ENCODE assay signal across 9 cellular contexts in the genomic region with DNA sequence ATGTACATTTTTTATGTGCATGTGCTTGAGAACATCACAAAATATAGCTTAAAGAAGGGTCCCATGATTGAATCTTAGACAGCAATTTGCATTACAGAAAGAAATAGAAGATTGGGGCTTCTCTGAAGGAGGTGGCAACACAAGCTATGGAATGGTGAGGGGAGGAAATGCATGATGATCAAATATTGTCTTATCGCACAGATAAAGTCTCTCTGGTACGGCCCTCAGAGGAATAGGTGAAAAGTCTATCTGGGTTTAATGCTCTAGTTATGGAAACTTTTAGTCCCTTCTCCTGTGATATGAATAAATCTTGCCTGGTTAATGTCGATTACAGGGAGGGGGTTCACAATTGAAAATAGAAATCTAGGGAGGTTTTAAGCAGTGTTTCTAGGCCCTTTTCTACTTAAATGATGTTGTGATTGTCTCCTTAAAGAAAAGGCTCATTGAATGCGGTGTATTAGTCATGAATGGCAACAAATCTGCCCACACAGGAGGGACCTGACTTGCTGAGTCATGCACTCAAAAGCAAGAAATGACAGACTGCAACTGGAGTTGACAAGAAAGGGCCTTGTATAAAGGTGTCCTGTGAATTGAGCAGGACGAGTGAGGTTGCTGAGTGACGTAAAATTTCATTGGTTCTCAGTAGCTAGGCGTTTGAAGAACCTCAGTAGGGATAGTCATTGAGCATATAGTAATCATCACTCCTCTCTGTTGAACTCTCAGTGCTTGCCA.
DNase-seq lines count a peak whose midpoint lies in the region; ATAC-seq, FAIRE-seq and TF ChIP-seq lines count a peak whose summit lies in the region.
"Had no signal": no experiment of that assay in that cellular context is flagged by ENCODE, and none has a peak within 500 bp of the region (broad histone marks: within the 10 kb centered on the region; RNA-seq: fewer than 3 reads in every experiment).

No MANE protein-coding gene starts in this region.

- H3K27ac Mint-ChIP-seq in brain (peak overlapping the region in 4 of 5 experiments; percentile 15 to 71 (median 69)), T-cell (no peak overlapping the region)

- H3K4me3 Mint-ChIP-seq in brain (no peak overlapping the region), T-cell (no peak overlapping the region)

- ATAC-seq in HG03439 (IDR thresholded peaks at IDR 0.05; ENCODE audit: unreplicated experiment) (peak; percentile 85), T-cell (replicated peaks in 1 of 4) (no peak)

- H3K4me1 Mint-ChIP-seq in brain (peaks cover 7% of the 10 kb centered on the region), T-cell (no peaks in the 10 kb centered on the region)

- CTCF ChIA-PET in T-cell (lab: Charles Lee): no interaction called here

- H3K9me3 Mint-ChIP-seq in brain (peaks cover 4 to 20% (median 10%) of the 10 kb centered on the region in 5 experiments), T-cell (peaks cover 0 to 11% (median 8%) of the 10 kb centered on the region in 3 donors)

- no peak overlapping the region for H3K4me3 ChIP-seq in retinal pigment epithelial cell (ENCODE audit: low read length)

- POLR2A ChIA-PET in T-cell (lab: Charles Lee): no interaction called here

- no peak for FAIRE-seq in GM19239 (lab: Jason Lieb, UNC)
- FAIRE-seq: TTC549 had no signal

- H3K27me3 Mint-ChIP-seq in brain (no peaks in the 10 kb centered on the region), T-cell (peaks cover 0 to 3% of the 10 kb centered on the region in 2 donors)

- DNase-seq in activated CD4-positive, alpha-beta T cell treated with anti-CD3 and anti-CD28 coated beads, Interleukin-2, amount 50 U/mL, for 48 hours: peak; percentile 5 to 17
- DNase-seq in activated CD4-positive, alpha-beta T cell treated with anti-CD3 and anti-CD28 coated beads, Interleukin-2, amount 50 U/mL, for 4 hours: no peak
- DNase-seq in retinal pigment epithelial cell (ENCODE audit: low read depth): peak; percentile 58
- DNase-seq in GM19239 (ENCODE audit: insufficient read length, low spot score): no peak
- DNase-seq in T-cell: no peak
- DNase-seq in effector CD8-positive, alpha-beta T cell (lab: John Stamatoyannopoulos, UW): no peak

- H3K36me3 Mint-ChIP-seq in brain: peaks cover 7% of the 10 kb centered on the region
- H3K36me3 Mint-ChIP-seq in T-cell: no peaks in the 10 kb centered on the region

- TF ChIP-seq CTCF in brain (conservative IDR thresholded peaks at IDR 0.05) (no peak), retinal pigment epithelial cell (conservative IDR thresholded peaks at IDR 0.05; ENCODE audit: low read depth, low read length) (no peak)

Comparison
In these comparisons a context has a peak if more than half of its experiments do, and no peak if none do; other contexts are left out.
1. DNase-seq: peak in activated CD4-positive, alpha-beta T cell treated with anti-CD3 and anti-CD28 coated beads, Interleukin-2, amount 50 U/mL, for 48 hours (2 of 2) and retinal pigment epithelial cell (single experiment); none in activated CD4-positive, alpha-beta T cell treated with anti-CD3 and anti-CD28 coated beads, Interleukin-2, amount 50 U/mL, for 4 hours (0 of 2), GM19239 (single experiment), T-cell (0 of 34) and effector CD8-positive, alpha-beta T cell (single experiment).
2. H3K27ac Mint-ChIP-seq: peak in brain (4 of 5); none in T-cell (0 of 2).